ENCODE assay signal across 13 cellular contexts in genomic region chr11:108985611-108986279, GRCh38.
DNase-seq lines count a peak whose midpoint lies in the region; ATAC-seq and TF ChIP-seq lines count a peak whose summit lies in the region.
"Had no signal": no experiment of that assay in that cellular context is flagged by ENCODE, and none has a peak within 500 bp of the region (broad histone marks: within the 10 kb centered on the region; RNA-seq: fewer than 3 reads in every experiment).

No MANE protein-coding gene starts in this region.

- H3K27me3 ChIP-seq in upper lobe of right lung = no peaks in the 10 kb centered on the region

- peak; percentile 71 for DNase-seq in EL
- peak; percentile 26 for DNase-seq in NCI-H446 treated with DMSO at 0.1 percent for 48 hours (lab: John Stamatoyannopoulos, UW)
- DNase-seq in middle frontal gyrus (ENCODE audit: extremely low spot score, low spot score) = peak; percentile 50
- no peak for DNase-seq in stimulated activated naive CD4-positive, alpha-beta T cell (lab: John Stamatoyannopoulos, UW)
- no peak for DNase-seq in NCI-H187 treated with DMSO at 0.1 percent for 48 hours (lab: John Stamatoyannopoulos, UW)
- DNase-seq in upper lobe of right lung = no peak
- DNase-seq: activated B cell treated with CpG ODN at 0.5 μM for 24 hours; activated T-cell treated with anti-CD3 and anti-CD28 coated beads, Interleukin-2, amount 50 U/mL, for 24 hours; CD4-positive, alpha-beta memory T cell; midbrain; NCI-H510A had no signal

- H3K27ac ChIP-seq in cingulate gyrus (ENCODE audit: low read depth, low read length) (peak overlapping the region; percentile 47), upper lobe of right lung (no peak overlapping the region)

- ATAC-seq in HG03439 (IDR thresholded peaks at IDR 0.05; ENCODE audit: unreplicated experiment) (no peak), upper lobe of right lung (no peak)

- H3K9me3 ChIP-seq in upper lobe of right lung = no peaks in the 10 kb centered on the region

- no peak for TF ChIP-seq CTCF in upper lobe of right lung (IDR thresholded peaks at IDR 0.05)

- H3K36me3 ChIP-seq in upper lobe of right lung = no peaks in the 10 kb centered on the region

- no peaks in the 10 kb centered on the region for H3K4me1 ChIP-seq in upper lobe of right lung

- intact Hi-C loops in upper lobe of right lung (cut with DNase I) = no loop called here

- H3K4me3 ChIP-seq in upper lobe of right lung = no peak overlapping the region

Comparison
In these comparisons a context has a peak if more than half of its experiments do, and no peak if none do; other contexts are left out.
1. DNase-seq: peak in EL (single experiment), NCI-H446 treated with DMSO at 0.1 percent for 48 hours (single experiment) and middle frontal gyrus (single experiment); none in stimulated activated naive CD4-positive, alpha-beta T cell (0 of 6), NCI-H187 treated with DMSO at 0.1 percent for 48 hours (single experiment) and upper lobe of right lung (single experiment).